ENCODE assay signal across 11 cellular contexts in the genomic region with DNA sequence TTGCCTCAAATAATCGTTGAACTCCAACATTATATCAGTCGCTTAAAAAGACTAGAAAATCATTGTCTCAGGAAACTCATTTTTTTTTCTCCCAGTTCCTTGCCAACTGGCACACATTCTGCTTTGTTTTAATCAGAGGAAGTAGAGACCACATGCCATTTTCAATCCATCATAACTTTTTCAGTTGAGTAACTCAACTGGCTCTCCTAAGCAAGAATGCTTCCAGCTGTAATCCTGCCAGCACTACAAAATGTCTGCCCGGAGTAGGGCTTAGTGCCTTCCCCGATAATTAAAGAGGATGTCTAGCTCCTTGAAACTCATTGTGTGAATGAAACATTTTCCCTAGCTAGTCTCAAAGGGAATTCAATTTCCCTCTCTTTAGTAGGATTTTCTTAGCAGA. TPM values are rescaled to one million over a fixed set of nuclear protein-coding genes. Genes with fewer than 3 reads are reported as not detected.
DNase-seq lines count a peak whose midpoint lies in the region; TF ChIP-seq lines count a peak whose summit lies in the region.
"Had no signal": no experiment of that assay in that cellular context is flagged by ENCODE, and none has a peak within 500 bp of the region (broad histone marks: within the 10 kb centered on the region; RNA-seq: fewer than 3 reads in every experiment).

No MANE protein-coding gene starts in this region.

- peaks cover 4% of the 10 kb centered on the region for H3K36me3 Mint-ChIP-seq in nephron (ENCODE audit: low read depth)
- H3K36me3 Mint-ChIP-seq: activated naive CD8-positive, alpha-beta T cell treated with anti-CD3 and anti-CD28 coated beads, Interleukin-2, amount 10 ng/mL, durations not matched to agents 7 days and 5 days; CD14-positive monocyte had no signal

- no peaks in the 10 kb centered on the region for H3K9me3 ChIP-seq in effector memory CD4-positive, alpha-beta T cell (ENCODE audit: control insufficient read depth, low read length)
- no peaks in the 10 kb centered on the region for H3K9me3 ChIP-seq in suprapubic skin

- WGBS in suprapubic skin: 11% methylated on average over 4 of the region's 4 CpGs

- no peaks in the 10 kb centered on the region for H3K27me3 ChIP-seq in effector memory CD4-positive, alpha-beta T cell (replicated peaks; ENCODE audit: control insufficient read depth, insufficient read depth, low read length, poor library complexity, severe bottlenecking)
- H3K27me3 ChIP-seq in suprapubic skin: no peaks in the 10 kb centered on the region

- no peak overlapping the region for H3K4me3 Mint-ChIP-seq in nephron
- H3K4me3 Mint-ChIP-seq: activated naive CD8-positive, alpha-beta T cell treated with anti-CD3 and anti-CD28 coated beads, Interleukin-2, amount 10 ng/mL, durations not matched to agents 7 days and 5 days; CD14-positive monocyte had no signal

- H3K4me1 ChIP-seq in effector memory CD4-positive, alpha-beta T cell (ENCODE audit: control insufficient read depth, insufficient read depth, low read length, poor library complexity, severe bottlenecking): no peaks in the 10 kb centered on the region
- no peaks in the 10 kb centered on the region for H3K4me1 ChIP-seq in suprapubic skin

- peaks cover 23% of the 10 kb centered on the region for H3K4me1 Mint-ChIP-seq in nephron
- H3K4me1 Mint-ChIP-seq: activated naive CD8-positive, alpha-beta T cell treated with anti-CD3 and anti-CD28 coated beads, Interleukin-2, amount 10 ng/mL, durations not matched to agents 7 days and 5 days had no signal

- peak overlapping the region in 2 of 3 experiments; percentile 77 to 96 for H3K27ac Mint-ChIP-seq in nephron
- H3K27ac Mint-ChIP-seq: activated naive CD8-positive, alpha-beta T cell treated with anti-CD3 and anti-CD28 coated beads, Interleukin-2, amount 10 ng/mL, durations not matched to agents 7 days and 5 days; CD14-positive monocyte had no signal

- H3K9me3 Mint-ChIP-seq in nephron: peaks cover 15% of the 10 kb centered on the region

- H3K27ac ChIP-seq in effector memory CD4-positive, alpha-beta T cell (ENCODE audit: insufficient read depth, low read length, poor library complexity, severe bottlenecking): no peak overlapping the region
- H3K27ac ChIP-seq in suprapubic skin: no peak overlapping the region

- no peak overlapping the region for H3K4me3 ChIP-seq in fibroblast of mammary gland (ENCODE audit: control insufficient read depth, low read depth, low read length)
- no peak overlapping the region for H3K4me3 ChIP-seq in effector memory CD4-positive, alpha-beta T cell (ENCODE audit: insufficient read depth, low read depth, low read length, poor library complexity, severe bottlenecking)
- no peak overlapping the region for H3K4me3 ChIP-seq in suprapubic skin

- peak; percentile 43 for DNase-seq in AG08395 (ENCODE audit: low spot score)
- peak; percentile 13 for DNase-seq in MV-4-11 (lab: John Stamatoyannopoulos, UW)
- DNase-seq in fibroblast of mammary gland (ENCODE audit: low read depth): peak; percentile 88
- DNase-seq in effector memory CD4-positive, alpha-beta T cell: no peak
- DNase-seq in stimulated activated CD4-positive, alpha-beta T cell treated with anti-CD3 and anti-CD28 coated beads, Interleukin-2, amount 100 ng/mL, for 48 hours: no peak
- no peak for DNase-seq in suprapubic skin (ENCODE audit: low spot score in 2 of 2)
- DNase-seq in DMS 273 treated with DMSO at 0.1 percent for 48 hours (lab: John Stamatoyannopoulos, UW): no peak
- DNase-seq: activated naive CD8-positive, alpha-beta T cell treated with anti-CD3 and anti-CD28 coated beads, Interleukin-2, amount 10 ng/mL, durations not matched to agents 7 days and 5 days; PC-3 had no signal

- no peak for TF ChIP-seq EP300 in suprapubic skin (IDR thresholded peaks at IDR 0.05)

- TF ChIP-seq CTCF in fibroblast of mammary gland (conservative IDR thresholded peaks at IDR 0.05; ENCODE audit: control insufficient read depth, insufficient read depth, low read depth, low read length): no peak
- TF ChIP-seq CTCF in nephron (IDR thresholded peaks at IDR 0.05; ENCODE audit: unreplicated experiment in 3 of 3): no peak
- no peak for TF ChIP-seq CTCF in suprapubic skin (IDR thresholded peaks at IDR 0.05)

- TF ChIP-seq POLR2A in suprapubic skin (IDR thresholded peaks at IDR 0.05): no peak

- H3K36me3 ChIP-seq in effector memory CD4-positive, alpha-beta T cell (ENCODE audit: control insufficient read depth, insufficient read depth, low read length): no peaks in the 10 kb centered on the region
- H3K36me3 ChIP-seq in suprapubic skin: no peaks in the 10 kb centered on the region

- peaks cover 3% of the 10 kb centered on the region for H3K27me3 Mint-ChIP-seq in nephron (ENCODE audit: low read depth)

RNA-seq across cellular contexts. Expression of a gene that starts 33.0 kb away (rescaled TPM):
- not detected for total RNA-seq in suprapubic skin
- total RNA-seq: activated naive CD8-positive, alpha-beta T cell treated with anti-CD3 and anti-CD28 coated beads, Interleukin-2, amount 10 ng/mL, durations not matched to agents 7 days and 5 days; PC-3 had no signal

Comparison
In these comparisons a context has a peak if more than half of its experiments do, and no peak if none do; other contexts are left out.
1. DNase-seq: peak in AG08395 (single experiment), MV-4-11 (single experiment) and fibroblast of mammary gland (single experiment); none in effector memory CD4-positive, alpha-beta T cell (0 of 3), stimulated activated CD4-positive, alpha-beta T cell treated with anti-CD3 and anti-CD28 coated beads, Interleukin-2, amount 100 ng/mL, for 48 hours (0 of 2), suprapubic skin (0 of 2) and DMS 273 treated with DMSO at 0.1 percent for 48 hours (single experiment).